21 cellular contexts compared by ENCODE assay signal in the genomic region with DNA sequence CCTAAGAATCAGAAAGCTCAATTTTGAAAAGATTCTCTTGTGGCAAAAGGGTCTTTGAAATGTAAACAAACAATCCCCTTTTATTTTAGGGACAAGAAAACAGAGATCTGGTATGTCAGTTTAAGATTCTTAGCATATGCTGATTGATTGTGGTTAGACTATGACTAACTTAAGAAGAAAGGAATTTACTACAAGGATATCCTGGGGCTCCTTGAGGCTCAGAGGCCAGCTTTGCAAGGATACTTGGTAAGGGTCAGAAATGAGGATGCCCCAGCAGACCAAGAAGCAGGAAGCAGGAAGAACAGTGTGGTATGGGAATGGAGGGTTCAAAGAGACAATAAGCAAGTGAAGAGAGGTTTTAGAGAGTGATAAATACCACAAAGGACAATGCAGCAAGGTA.
A peak's percentile ranks its signal among the peaks of the same experiment; 100 is the strongest.
DNase-seq lines count a peak whose midpoint lies in the region; ATAC-seq, FAIRE-seq and TF ChIP-seq lines count a peak whose summit lies in the region.
"Had no signal": no experiment of that assay in that cellular context is flagged by ENCODE, and none has a peak within 500 bp of the region (broad histone marks: within the 10 kb centered on the region; RNA-seq: fewer than 3 reads in every experiment).

No MANE protein-coding gene starts in this region.

- no peak overlapping the region for H3K9ac ChIP-seq in HUES48 (ENCODE audit: low read depth, low read length)
- H3K9ac ChIP-seq in smooth muscle cell (ENCODE audit: low read depth): no peak overlapping the region

- no peaks in the 10 kb centered on the region for H3K79me2 ChIP-seq in smooth muscle cell (ENCODE audit: low read depth)

- no peak for ATAC-seq in GM18909 (IDR thresholded peaks at IDR 0.05; ENCODE audit: poor library complexity, unreplicated experiment)
- ATAC-seq in pancreas: no peak
- ATAC-seq: Panc1, T-helper 17 cell had no signal

- peak overlapping the region; percentile 10 for H3K4me2 ChIP-seq in smooth muscle cell

- no peaks in the 10 kb centered on the region for H4K20me1 ChIP-seq in smooth muscle cell (ENCODE audit: low read depth)

- H3K4me1 ChIP-seq in HUES48 (ENCODE audit: control insufficient read depth, insufficient read depth, low read length): peaks cover 34% of the 10 kb centered on the region
- peaks cover 9% of the 10 kb centered on the region for H3K4me1 ChIP-seq in smooth muscle cell (ENCODE audit: low read depth)
- H3K4me1 ChIP-seq in pancreas: no peaks in the 10 kb centered on the region
- H3K4me1 ChIP-seq: transverse colon had no signal

- H3K27ac ChIP-seq in HUES48 (ENCODE audit: low read depth, low read length) (peak overlapping the region; percentile 86), smooth muscle cell (ENCODE audit: low read depth) (no peak overlapping the region), pancreas (no peak overlapping the region)
- H3K27ac ChIP-seq: cardiac muscle cell, transverse colon had no signal

- H3K4me3 ChIP-seq in HUES48 (ENCODE audit: low read depth, low read length) (no peak overlapping the region), bronchial epithelial cell (ENCODE audit: low read depth, low read length) (no peak overlapping the region), smooth muscle cell (no peak overlapping the region), pancreas (no peak overlapping the region)
- H3K4me3 ChIP-seq: cardiac muscle cell, transverse colon had no signal

- FAIRE-seq in bronchial epithelial cell (lab: Jason Lieb, UNC) (no peak), pancreas (lab: Jason Lieb, UNC) (no peak)

- H2AFZ ChIP-seq in smooth muscle cell (ENCODE audit: low read depth): no peak overlapping the region

- H3K27me3 ChIP-seq in HUES48 (ENCODE audit: control insufficient read depth, insufficient read depth, low read length): no peaks in the 10 kb centered on the region
- no peaks in the 10 kb centered on the region for H3K27me3 ChIP-seq in bronchial epithelial cell (ENCODE audit: control insufficient read depth, insufficient read depth, low read length)
- H3K27me3 ChIP-seq in smooth muscle cell (ENCODE audit: low read depth): no peaks in the 10 kb centered on the region
- H3K27me3 ChIP-seq in pancreas: no peaks in the 10 kb centered on the region
- H3K27me3 ChIP-seq: cardiac muscle cell, transverse colon had no signal

- H3K36me3 ChIP-seq in HUES48 (ENCODE audit: control insufficient read depth, insufficient read depth, low read length) (no peaks in the 10 kb centered on the region), bronchial epithelial cell (ENCODE audit: control insufficient read depth, insufficient read depth, low read length) (no peaks in the 10 kb centered on the region), smooth muscle cell (ENCODE audit: low read depth) (no peaks in the 10 kb centered on the region), pancreas (no peaks in the 10 kb centered on the region)
- H3K36me3 ChIP-seq: cardiac muscle cell, transverse colon had no signal

- DNase-seq in bronchial epithelial cell (ENCODE audit: low read depth) (peak; percentile 61), iPS DF 4.7 (ENCODE audit: extremely low read depth, low spot score) (peak; percentile 14), smooth muscle cell (lab: John Stamatoyannopoulos, UW; ENCODE audit: unreplicated experiment) (no peak), NCI-H510A (lab: John Stamatoyannopoulos, UW) (no peak), pancreas (no peak)
- DNase-seq: activated CD4-positive, alpha-beta T cell treated with anti-CD3 and anti-CD28 coated beads for 4 hours; activated gamma-delta T cell treated with Interleukin-2 at 50 U/mL for 16 hours; activated T-cell treated with anti-CD3 and anti-CD28 coated beads, Interleukin-2, amount 50 U/mL, for 24 hours; CD4-positive, CD25-positive, alpha-beta regulatory T cell; DMS 273 treated with DMSO at 0.1 percent for 48 hours; head of caudate nucleus; immature natural killer cell; NCI-H1694; NCI-H2171; NCI-H524; T-helper 17 cell; transverse colon had no signal

- intact Hi-C loops in pancreas (cut with DNase I): no loop called here

- no peaks in the 10 kb centered on the region for H3F3A ChIP-seq in smooth muscle cell (ENCODE audit: low read depth)

- TF ChIP-seq CTCF in bronchial epithelial cell (IDR thresholded peaks at IDR 0.05; ENCODE audit: insufficient read depth, low read length, severe bottlenecking) (no peak), smooth muscle cell (IDR thresholded peaks at IDR 0.05; ENCODE audit: borderline replicate concordance, insufficient read depth, poor library complexity, severe bottlenecking) (no peak), pancreas (IDR thresholded peaks at IDR 0.05) (no peak)

- H3K9me3 ChIP-seq in HUES48 (ENCODE audit: control insufficient read depth, insufficient read depth, low read length) (no peaks in the 10 kb centered on the region), smooth muscle cell (replicated peaks; ENCODE audit: low read depth) (no peaks in the 10 kb centered on the region), pancreas (no peaks in the 10 kb centered on the region)
- H3K9me3 ChIP-seq: transverse colon had no signal

Comparison
In these comparisons a context has a peak if more than half of its experiments do, and no peak if none do; other contexts are left out.
1. DNase-seq: peak in bronchial epithelial cell (single experiment) and iPS DF 4.7 (single experiment); none in smooth muscle cell (single experiment), NCI-H510A (single experiment) and pancreas (0 of 6).